In genomic region chr5:115588640-115589039, GRCh38 we compare ENCODE assay signal across 14 cellular contexts. TPM values are rescaled to one million over a fixed set of nuclear protein-coding genes. Genes with fewer than 3 reads are reported as not detected.
DNase-seq lines count a peak whose midpoint lies in the region; ATAC-seq and TF ChIP-seq lines count a peak whose summit lies in the region.
"Had no signal": no experiment of that assay in that cellular context is flagged by ENCODE, and none has a peak within 500 bp of the region (broad histone marks: within the 10 kb centered on the region; RNA-seq: fewer than 3 reads in every experiment).

No MANE protein-coding gene starts in this region.

- no peaks in the 10 kb centered on the region for H3K36me3 ChIP-seq in right atrium auricular region
- H3K36me3 ChIP-seq: HAP-1 had no signal

- ATAC-seq in esophagus mucosa = peak; percentile 37
- no peak for ATAC-seq in HG03460 (IDR thresholded peaks at IDR 0.05; ENCODE audit: unreplicated experiment)
- ATAC-seq in HG03469 (IDR thresholded peaks at IDR 0.05; ENCODE audit: unreplicated experiment) = no peak
- ATAC-seq: K562, PC-3 had no signal

- peaks cover 0 to 18% of the 10 kb centered on the region in 2 donors for H3K4me1 ChIP-seq in right atrium auricular region
- H3K4me1 ChIP-seq: HAP-1 had no signal

- H3K27me3 ChIP-seq in right atrium auricular region = no peaks in the 10 kb centered on the region

- DNase-seq in right atrium auricular region (ENCODE audit: low spot score) (no peak), cardiac septum (ENCODE audit: low spot score) (no peak), NCI-H69 (lab: John Stamatoyannopoulos, UW) (peak; percentile 44)
- no peak for DNase-seq in activated CD4-positive, alpha-beta T cell treated with anti-CD3 and anti-CD28 coated beads for 1 hour
- DNase-seq: CD4-positive, alpha-beta T cell; NCI-H1694; NCI-H510A treated with DMSO at 0.1 percent for 48 hours; PC-3; SK-N-SH had no signal

- TF ChIP-seq CTCF in right atrium auricular region (IDR thresholded peaks at IDR 0.05) = no peak

- peak overlapping the region; percentile 27 to 45 for H3K27ac ChIP-seq in right atrium auricular region

- no peaks in the 10 kb centered on the region for H3K9me3 ChIP-seq in right atrium auricular region
- H3K9me3 ChIP-seq: HAP-1, SK-N-SH had no signal

- no peak overlapping the region for H3K4me3 ChIP-seq in right atrium auricular region
- H3K4me3 ChIP-seq: HAP-1, K562 had no signal

- intact Hi-C loops in cardiac septum (cut with DNase I) = loop anchor here (2.0 to 5.0 kb wide), 2 partner anchors 211 to 280 kb away; no protein-coding TSS in a partner anchor

RNA-seq across cellular contexts. Expression of gene TICAM2, which starts 13.6 kb away (rescaled TPM):
- 1 to 10 TPM in 1 of 2 donors, under 1 TPM in 1; 0.67 to 1.1 TPM for total RNA-seq in right atrium auricular region
- total RNA-seq in cardiac septum = 2.0 TPM
- 1.2 TPM for total RNA-seq in esophagus mucosa

RNA-seq across cellular contexts. Expression of gene TMED7, which starts 37.2 kb away (rescaled TPM):
- total RNA-seq in right atrium auricular region (100 to 1,000 TPM in 1 of 2 donors, 10 to 100 TPM in 1; 70.2 to 101 TPM), cardiac septum (79.1 TPM), esophagus mucosa (47.2 TPM)

RNA-seq across cellular contexts. Expression of gene FEM1C, which starts 44.1 kb away (rescaled TPM):
- 10 to 100 TPM; 21.3 to 26.0 TPM for total RNA-seq in right atrium auricular region
- 56.1 TPM for total RNA-seq in cardiac septum
- 9.0 TPM for total RNA-seq in esophagus mucosa
